In genomic region chr10:90742189-90742588, GRCh38 we compare ENCODE assay signal across 11 cellular contexts.
A peak's percentile ranks its signal among the peaks of the same experiment; 100 is the strongest.
DNase-seq lines count a peak whose midpoint lies in the region; ATAC-seq and FAIRE-seq lines count a peak whose summit lies in the region.
"Had no signal": no experiment of that assay in that cellular context is flagged by ENCODE, and none has a peak within 500 bp of the region (broad histone marks: within the 10 kb centered on the region; RNA-seq: fewer than 3 reads in every experiment).

No MANE protein-coding gene starts in this region.

- H3K18ac ChIP-seq in mesenchymal stem cell (ENCODE audit: low read depth in 1 of 2, low read length in 2 of 2) = peak overlapping the region in 1 of 2 experiments; percentile 8

- no peak overlapping the region for H3K9ac ChIP-seq in mesenchymal stem cell (ENCODE audit: low read length)

- no peak overlapping the region for H3K23ac ChIP-seq in mesenchymal stem cell (ENCODE audit: low read length in 2 of 2)

- no peaks in the 10 kb centered on the region for H3K27me3 ChIP-seq in mesenchymal stem cell (ENCODE audit: control insufficient read depth in 1 of 2, insufficient read depth in 1 of 2, low read length in 2 of 2)

- ATAC-seq in esophagus mucosa = peak; percentile 68
- ATAC-seq: activated CD4-positive, CD25-positive, alpha-beta regulatory T cell treated with anti-CD3 and anti-CD28 coated beads, Interleukin-2, amount 50 U/mL, for 24 hours had no signal

- no peak for FAIRE-seq in GM19239 (lab: Jason Lieb, UNC)

- H2BK12ac ChIP-seq in mesenchymal stem cell (ENCODE audit: low read length in 2 of 2) = peak overlapping the region in 1 of 2 experiments; percentile 1

- H3K27ac ChIP-seq in mesenchymal stem cell (ENCODE audit: low read length, poor library complexity, severe bottlenecking) = no peak overlapping the region
- H3K27ac ChIP-seq: RWPE1 had no signal

- no peak overlapping the region for H2AK5ac ChIP-seq in mesenchymal stem cell (ENCODE audit: low read length, severe bottlenecking)

- H3K79me1 ChIP-seq in mesenchymal stem cell (replicated peaks; ENCODE audit: low read length, poor library complexity, severe bottlenecking) = no peaks in the 10 kb centered on the region

- H3K4me1 ChIP-seq in mesenchymal stem cell (ENCODE audit: control insufficient read depth, insufficient read depth, low read depth, low read length) = peaks cover 2% of the 10 kb centered on the region

- H3K36me3 ChIP-seq in mesenchymal stem cell (ENCODE audit: control insufficient read depth in 1 of 2, insufficient read depth in 2 of 2, low read depth in 1 of 2, low read length in 2 of 2) = no peaks in the 10 kb centered on the region

- no peak overlapping the region for H4K91ac ChIP-seq in mesenchymal stem cell (ENCODE audit: low read length)

- no peak overlapping the region for H2BK5ac ChIP-seq in mesenchymal stem cell (ENCODE audit: low read depth, low read length, poor library complexity, severe bottlenecking)

- H2AFZ ChIP-seq in mesenchymal stem cell (ENCODE audit: low read depth, low read length) = no peak overlapping the region

- no peak overlapping the region for H3K4me2 ChIP-seq in mesenchymal stem cell (ENCODE audit: low read length, poor library complexity, severe bottlenecking)

- H3K14ac ChIP-seq in mesenchymal stem cell (ENCODE audit: low read length in 2 of 2) = no peak overlapping the region

- H2BK15ac ChIP-seq in mesenchymal stem cell (ENCODE audit: low read depth, poor library complexity, severe bottlenecking) = no peak overlapping the region

- H2BK120ac ChIP-seq in mesenchymal stem cell (ENCODE audit: low read depth, low read length) = no peak overlapping the region

- H3K4me3 ChIP-seq in mesenchymal stem cell (ENCODE audit: insufficient read depth in 1 of 2, low read depth in 1 of 2, low read length in 2 of 2) = no peak overlapping the region

- DNase-seq in Daoy (ENCODE audit: low read depth) = peak; percentile 26
- DNase-seq in RPMI7951 (ENCODE audit: low read depth) = peak; percentile 83
- peak; percentile 48 for DNase-seq in mesenchymal stem cell
- DNase-seq in NOMO-1 treated with DMSO at 0.1 percent for 48 hours (lab: John Stamatoyannopoulos, UW; ENCODE audit: unreplicated experiment) = no peak
- no peak for DNase-seq in GDM1 (lab: John Stamatoyannopoulos, UW)
- no peak for DNase-seq in NCI-H1436 (lab: John Stamatoyannopoulos, UW)
- no peak for DNase-seq in GM19239 (ENCODE audit: insufficient read length, low spot score)
- DNase-seq: hypothalamus had no signal

- H3K9me3 ChIP-seq in mesenchymal stem cell (ENCODE audit: control insufficient read depth, low read length) = no peaks in the 10 kb centered on the region

- H3K4ac ChIP-seq in mesenchymal stem cell (ENCODE audit: low read depth in 1 of 2, low read length in 2 of 2) = no peak overlapping the region

- H4K8ac ChIP-seq in mesenchymal stem cell (ENCODE audit: low read length) = no peak overlapping the region

Comparison
In these comparisons a context has a peak if more than half of its experiments do, and no peak if none do; other contexts are left out.
1. DNase-seq: peak in Daoy (single experiment), RPMI7951 (single experiment) and mesenchymal stem cell (single experiment); none in NOMO-1 treated with DMSO at 0.1 percent for 48 hours (single experiment), GDM1 (single experiment), NCI-H1436 (single experiment) and GM19239 (single experiment).